ENCODE assay signal across 26 cellular contexts in genomic region chr5:128668921-128669320, GRCh38.
"Had no signal": no experiment of that assay in that cellular context is flagged by ENCODE, and none has a peak within 500 bp of the region (broad histone marks: within the 10 kb centered on the region; RNA-seq: fewer than 3 reads in every experiment).

No MANE protein-coding gene starts in this region.

- H3K36me3 ChIP-seq: esophagus muscularis mucosa, gastrocnemius medialis, heart right ventricle, left lung, lower lobe of right lung had no signal

- H3K27me3 ChIP-seq: esophagus muscularis mucosa, gastrocnemius medialis, heart right ventricle, left lung had no signal

- ATAC-seq: gastrocnemius medialis; heart right ventricle; left cardiac atrium; left lung; left ventricle myocardium superior; lower lobe of right lung; mucosa of descending colon; naive thymus-derived CD8-positive, alpha-beta T cell had no signal

- H3K4me3 ChIP-seq: coronary artery, dorsolateral prefrontal cortex, esophagus muscularis mucosa, gastrocnemius medialis, heart right ventricle, left lung, lower lobe of right lung, mucosa of descending colon had no signal

- H3K27ac ChIP-seq: coronary artery, dorsolateral prefrontal cortex, epithelial cell of prostate, esophagus muscularis mucosa, gastrocnemius medialis, heart right ventricle, left lung, lower lobe of right lung had no signal

- FAIRE-seq: colon, endothelial cell of umbilical vein, islet of Langerhans, keratinocyte had no signal

- DNase-seq: dermis blood vessel endothelial cell; dorsolateral prefrontal cortex; effector CD4-positive, alpha-beta T cell; effector memory CD4-positive, alpha-beta T cell; erythroblast; foreskin fibroblast; foreskin melanocyte; gastrocnemius medialis; glutamatergic neuron; head of caudate nucleus; heart right ventricle; hippocampal formation; left cardiac atrium; left lung; left ventricle myocardium superior; lower lobe of right lung; mucosa of descending colon; naive B cell; naive thymus-derived CD8-positive, alpha-beta T cell had no signal
